17 cellular contexts compared by ENCODE assay signal in the genomic region with DNA sequence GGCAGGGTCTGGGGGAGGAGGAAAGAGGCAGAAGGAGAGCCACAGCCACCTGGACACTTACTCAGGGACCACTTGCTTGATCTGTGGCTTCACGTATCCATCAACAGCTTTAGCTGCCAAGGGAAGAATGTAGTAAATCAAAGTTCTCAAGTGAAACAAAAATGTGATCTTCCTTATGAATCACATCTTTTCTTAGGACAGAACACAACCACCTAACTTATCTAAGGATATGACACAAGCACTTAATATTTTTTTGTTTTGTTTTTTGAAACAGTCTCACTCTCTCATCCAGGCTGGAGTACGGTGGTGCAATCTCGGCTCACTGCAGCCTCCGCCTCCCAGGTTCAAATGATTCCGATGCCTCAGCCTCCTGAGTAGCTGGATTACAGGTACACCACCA. TPM values are rescaled to one million over a fixed set of nuclear protein-coding genes. Genes with fewer than 3 reads are reported as not detected.
"Had no signal": no experiment of that assay in that cellular context is flagged by ENCODE, and none has a peak within 500 bp of the region (broad histone marks: within the 10 kb centered on the region; RNA-seq: fewer than 3 reads in every experiment).

No MANE protein-coding gene starts in this region.

- H3K4me1 ChIP-seq: breast epithelium, esophagus squamous epithelium had no signal

- H3K4me3 ChIP-seq: breast epithelium, esophagus squamous epithelium, heart left ventricle, right atrium auricular region, skin epidermis had no signal

- H3K9me3 Mint-ChIP-seq: activated CD4-positive, alpha-beta memory T cell treated with anti-CD3 and anti-CD28 coated beads for 36 hours had no signal

- H3K27me3 ChIP-seq: breast epithelium, esophagus squamous epithelium, heart left ventricle, neutrophil, right atrium auricular region had no signal

- FAIRE-seq: keratinocyte had no signal

- H3K27me3 Mint-ChIP-seq: activated CD4-positive, alpha-beta memory T cell treated with anti-CD3 and anti-CD28 coated beads for 36 hours; T-helper 17 cell had no signal

- H3K4me1 Mint-ChIP-seq: T-helper 17 cell had no signal

- H3K4me3 Mint-ChIP-seq: activated CD4-positive, alpha-beta memory T cell treated with anti-CD3 and anti-CD28 coated beads for 36 hours; T-helper 17 cell had no signal

- H3K36me3 ChIP-seq: breast epithelium had no signal

- H3K27ac Mint-ChIP-seq: activated CD4-positive, alpha-beta memory T cell treated with anti-CD3 and anti-CD28 coated beads for 36 hours; T-helper 17 cell had no signal

- H3K9me3 ChIP-seq: breast epithelium, esophagus squamous epithelium, heart left ventricle, neutrophil, right atrium auricular region had no signal

- H3K27ac ChIP-seq: breast epithelium, esophagus squamous epithelium, heart left ventricle, neutrophil, right atrium auricular region had no signal

- ATAC-seq: activated CD4-positive, CD25-positive, alpha-beta regulatory T cell treated with anti-CD3 and anti-CD28 coated beads, Interleukin-2, amount 50 U/mL, for 24 hours; heart left ventricle; T-helper 17 cell had no signal

- DNase-seq: activated CD4-positive, alpha-beta memory T cell treated with anti-CD3 and anti-CD28 coated beads for 36 hours; activated naive CD4-positive, alpha-beta T cell; anterior cingulate cortex; esophagus squamous epithelium; foreskin melanocyte; heart left ventricle; SIG-M5; T-helper 17 cell; trophoblast cell had no signal

RNA-seq across cellular contexts. Expression of a gene that starts 17.4 kb away (rescaled TPM):
- total RNA-seq: activated CD4-positive, alpha-beta memory T cell treated with anti-CD3 and anti-CD28 coated beads for 36 hours; breast epithelium; esophagus squamous epithelium; heart left ventricle; lower leg skin; right atrium auricular region; subcutaneous adipose tissue; T-helper 17 cell had no signal
- polyA plus RNA-seq: heart left ventricle, keratinocyte had no signal

RNA-seq across cellular contexts. Expression of a gene that starts 21.8 kb away (rescaled TPM):
- total RNA-seq: lower leg skin had no signal
- polyA plus RNA-seq: keratinocyte had no signal
